Comparison of ENCODE assay signal across 25 cellular contexts in genomic region chr17:63916566-63917185, GRCh38. TPM values are rescaled to one million over a fixed set of nuclear protein-coding genes. Genes with fewer than 3 reads are reported as not detected.
"Had no signal": no experiment of that assay in that cellular context is flagged by ENCODE, and none has a peak within 500 bp of the region (broad histone marks: within the 10 kb centered on the region; RNA-seq: fewer than 3 reads in every experiment).

No MANE protein-coding gene starts in this region.

- H3K4me3 Mint-ChIP-seq: activated CD4-positive, alpha-beta T cell treated with anti-CD3 and anti-CD28 coated beads, Interleukin-2, amount 10 ng/mL, durations not matched to agents 24 days and 14 days; activated CD8-positive, alpha-beta T cell treated with anti-CD3 and anti-CD28 coated beads for 36 hours; activated naive CD4-positive, alpha-beta T cell treated with anti-CD3 and anti-CD28 coated beads for 36 hours; activated T-helper 17 cell treated with anti-CD3 and anti-CD28 coated beads, Interleukin-2, amount 50 U/mL, for 72 hours; neural progenitor cell; stimulated activated effector memory CD8-positive, alpha-beta T cell treated with anti-CD3 and anti-CD28 coated beads, Interleukin-12 subunit alpha, Interleukin-12 subunit beta, amount 100 ng/mL, for 72 hours; T-cell had no signal

- H3K4me3 ChIP-seq: adrenal gland, neural progenitor cell, psoas muscle, right lobe of liver, smooth muscle cell, thoracic aorta, upper lobe of left lung had no signal

- H3K4me2 ChIP-seq: neural progenitor cell, smooth muscle cell had no signal

- ATAC-seq: activated CD8-positive, alpha-beta T cell treated with anti-CD3 and anti-CD28 coated beads for 36 hours; activated T-helper 17 cell treated with anti-CD3 and anti-CD28 coated beads, Interleukin-2, amount 50 U/mL, for 72 hours; left ventricle myocardium superior; right lobe of liver; SK-N-SH treated with all-trans-retinoic acid at 6 μM for 48 hours; stimulated activated effector memory CD8-positive, alpha-beta T cell treated with anti-CD3 and anti-CD28 coated beads, Interleukin-12 subunit alpha, Interleukin-12 subunit beta, amount 100 ng/mL, for 72 hours; T-cell had no signal

- H3K36me3 Mint-ChIP-seq: neural progenitor cell; stimulated activated effector memory CD8-positive, alpha-beta T cell treated with anti-CD3 and anti-CD28 coated beads, Interleukin-12 subunit alpha, Interleukin-12 subunit beta, amount 100 ng/mL, for 72 hours; T-cell had no signal

- H3K36me3 ChIP-seq: adrenal gland, neural progenitor cell, right lobe of liver, thoracic aorta, upper lobe of left lung had no signal

- H3K4me1 ChIP-seq: adrenal gland, neural progenitor cell, psoas muscle, right lobe of liver, upper lobe of left lung had no signal

- H3K9ac ChIP-seq: neural progenitor cell had no signal

- H3K27ac Mint-ChIP-seq: activated CD4-positive, alpha-beta T cell treated with anti-CD3 and anti-CD28 coated beads, Interleukin-2, amount 10 ng/mL, durations not matched to agents 24 days and 14 days; activated CD8-positive, alpha-beta T cell treated with anti-CD3 and anti-CD28 coated beads for 36 hours; activated naive CD4-positive, alpha-beta T cell treated with anti-CD3 and anti-CD28 coated beads for 36 hours; activated T-helper 17 cell treated with anti-CD3 and anti-CD28 coated beads, Interleukin-2, amount 50 U/mL, for 72 hours; neural progenitor cell; stimulated activated effector memory CD8-positive, alpha-beta T cell treated with anti-CD3 and anti-CD28 coated beads, Interleukin-12 subunit alpha, Interleukin-12 subunit beta, amount 100 ng/mL, for 72 hours; T-cell had no signal

- H3K27ac ChIP-seq: adrenal gland, neural progenitor cell, psoas muscle, right lobe of liver, thoracic aorta, upper lobe of left lung had no signal

- DNase-seq: activated CD4-positive, alpha-beta T cell treated with anti-CD3 and anti-CD28 coated beads, Interleukin-2, amount 10 ng/mL, durations not matched to agents 24 days and 14 days; activated CD8-positive, alpha-beta T cell treated with anti-CD3 and anti-CD28 coated beads for 36 hours; activated naive CD4-positive, alpha-beta T cell treated with anti-CD3 and anti-CD28 coated beads for 36 hours; activated T-cell treated with anti-CD3 and anti-CD28 coated beads, Interleukin-2, amount 50 U/mL, for 1 hour; adrenal gland; erythroblast; hypothalamus; kidney; left ventricle myocardium superior; psoas muscle; right lobe of liver; stimulated activated CD4-positive, alpha-beta T cell treated with anti-CD3 and anti-CD28 coated beads, Interleukin-4, amount 100 ng/mL, for 24 hours; T-cell; upper lobe of left lung had no signal

- H3K9me3 ChIP-seq: adrenal gland, psoas muscle, right lobe of liver, thoracic aorta, upper lobe of left lung had no signal

- H3K27me3 ChIP-seq: adrenal gland, right lobe of liver, upper lobe of left lung had no signal

- FAIRE-seq: bronchial epithelial cell, frontal cortex, kidney had no signal

- H3K9me3 Mint-ChIP-seq: activated CD4-positive, alpha-beta T cell treated with anti-CD3 and anti-CD28 coated beads, Interleukin-2, amount 10 ng/mL, durations not matched to agents 24 days and 14 days; activated CD8-positive, alpha-beta T cell treated with anti-CD3 and anti-CD28 coated beads for 36 hours; activated naive CD4-positive, alpha-beta T cell treated with anti-CD3 and anti-CD28 coated beads for 36 hours; activated T-helper 17 cell treated with anti-CD3 and anti-CD28 coated beads, Interleukin-2, amount 50 U/mL, for 72 hours; neural progenitor cell; stimulated activated effector memory CD8-positive, alpha-beta T cell treated with anti-CD3 and anti-CD28 coated beads, Interleukin-12 subunit alpha, Interleukin-12 subunit beta, amount 100 ng/mL, for 72 hours; T-cell had no signal

- H3K27me3 Mint-ChIP-seq: activated CD8-positive, alpha-beta T cell treated with anti-CD3 and anti-CD28 coated beads for 36 hours; activated T-helper 17 cell treated with anti-CD3 and anti-CD28 coated beads, Interleukin-2, amount 50 U/mL, for 72 hours had no signal

RNA-seq across cellular contexts. Expression of gene GH1, which starts 2.0 kb away (rescaled TPM):
- total RNA-seq: activated CD4-positive, alpha-beta T cell treated with anti-CD3 and anti-CD28 coated beads, Interleukin-2, amount 10 ng/mL, durations not matched to agents 24 days and 14 days; activated CD8-positive, alpha-beta T cell treated with anti-CD3 and anti-CD28 coated beads for 36 hours; activated naive CD4-positive, alpha-beta T cell treated with anti-CD3 and anti-CD28 coated beads for 36 hours; adrenal gland; bronchial epithelial cell; dermis microvascular lymphatic vessel endothelial cell; frontal cortex; kidney; left ventricle myocardium superior; mononuclear cell; osteocyte; psoas muscle; right lobe of liver; smooth muscle cell; T-cell; thoracic aorta; upper lobe of left lung had no signal
- polyA plus RNA-seq: adrenal gland, psoas muscle, smooth muscle cell had no signal

RNA-seq across cellular contexts. Expression of gene CSHL1, which starts 5.6 kb away (rescaled TPM):
- total RNA-seq: activated CD4-positive, alpha-beta T cell treated with anti-CD3 and anti-CD28 coated beads, Interleukin-2, amount 10 ng/mL, durations not matched to agents 24 days and 14 days; activated CD8-positive, alpha-beta T cell treated with anti-CD3 and anti-CD28 coated beads for 36 hours; activated naive CD4-positive, alpha-beta T cell treated with anti-CD3 and anti-CD28 coated beads for 36 hours; adrenal gland; bronchial epithelial cell; dermis microvascular lymphatic vessel endothelial cell; frontal cortex; kidney; left ventricle myocardium superior; mononuclear cell; osteocyte; psoas muscle; right lobe of liver; smooth muscle cell; T-cell; thoracic aorta; upper lobe of left lung had no signal
- polyA plus RNA-seq: adrenal gland, psoas muscle, smooth muscle cell had no signal

RNA-seq across cellular contexts. Expression of gene CD79B, which starts 15.5 kb away (rescaled TPM):
- total RNA-seq: bronchial epithelial cell, osteocyte, smooth muscle cell had no signal
- polyA plus RNA-seq: smooth muscle cell had no signal

RNA-seq across cellular contexts. Expression of gene CSH1, which starts 20.3 kb away (rescaled TPM):
- total RNA-seq: activated CD4-positive, alpha-beta T cell treated with anti-CD3 and anti-CD28 coated beads, Interleukin-2, amount 10 ng/mL, durations not matched to agents 24 days and 14 days; activated CD8-positive, alpha-beta T cell treated with anti-CD3 and anti-CD28 coated beads for 36 hours; activated naive CD4-positive, alpha-beta T cell treated with anti-CD3 and anti-CD28 coated beads for 36 hours; adrenal gland; bronchial epithelial cell; dermis microvascular lymphatic vessel endothelial cell; frontal cortex; kidney; left ventricle myocardium superior; mononuclear cell; osteocyte; psoas muscle; right lobe of liver; smooth muscle cell; T-cell; thoracic aorta; upper lobe of left lung had no signal
- polyA plus RNA-seq: adrenal gland, psoas muscle, smooth muscle cell had no signal

RNA-seq across cellular contexts. Expression of gene GH2, which starts 34.9 kb away (rescaled TPM):
- total RNA-seq: activated CD4-positive, alpha-beta T cell treated with anti-CD3 and anti-CD28 coated beads, Interleukin-2, amount 10 ng/mL, durations not matched to agents 24 days and 14 days; activated CD8-positive, alpha-beta T cell treated with anti-CD3 and anti-CD28 coated beads for 36 hours; activated naive CD4-positive, alpha-beta T cell treated with anti-CD3 and anti-CD28 coated beads for 36 hours; activated T-helper 17 cell treated with anti-CD3 and anti-CD28 coated beads, Interleukin-2, amount 50 U/mL, for 72 hours; adrenal gland; bronchial epithelial cell; dermis microvascular lymphatic vessel endothelial cell; frontal cortex; kidney; left ventricle myocardium superior; mononuclear cell; osteocyte; psoas muscle; right lobe of liver; smooth muscle cell; T-cell; thoracic aorta; upper lobe of left lung had no signal
- polyA plus RNA-seq: adrenal gland, psoas muscle, smooth muscle cell had no signal
